8 cellular contexts compared by ENCODE assay signal in genomic region chr7:12570529-12571461, GRCh38. TPM values are rescaled to one million over a fixed set of nuclear protein-coding genes. Genes with fewer than 3 reads are reported as not detected.
DNase-seq lines count a peak whose midpoint lies in the region; ATAC-seq, FAIRE-seq and TF ChIP-seq lines count a peak whose summit lies in the region.

Gene SCIN (plus strand): TSS chr7:12570720. CDS start chr7:12570787, 67 bp downstream.

- CTCF ChIA-PET in PC-3 (lab: Charles Lee) = no interaction called here

- no peak for FAIRE-seq in bronchial epithelial cell (lab: Jason Lieb, UNC)
- no peak for FAIRE-seq in keratinocyte (lab: Jason Lieb, UNC)

- peak within 1 kb of the TSS; percentile 44 for H3K27ac ChIP-seq in PC-3 (ENCODE audit: low read length)
- H3K27ac ChIP-seq in keratinocyte (ENCODE audit: control insufficient read depth, insufficient read depth, low read length) = no peak within 1 kb of the TSS
- no peak within 1 kb of the TSS for H3K27ac ChIP-seq in skin epidermis

- H3K9me1 ChIP-seq in keratinocyte (ENCODE audit: control insufficient read depth, extremely low read depth, insufficient read depth, low read length) = no peaks in the 10 kb centered on the region

- no peaks in the 10 kb centered on the region for H3K27me3 ChIP-seq in PC-3 (ENCODE audit: low read length)
- H3K27me3 ChIP-seq in bronchial epithelial cell (ENCODE audit: control insufficient read depth, insufficient read depth, low read length) = peaks cover 3% of the 10 kb centered on the region
- H3K27me3 ChIP-seq in keratinocyte (ENCODE audit: control insufficient read depth, extremely low read depth, insufficient read depth, low read length) = peaks cover 11% of the 10 kb centered on the region

- H3K79me2 ChIP-seq in PC-3 (ENCODE audit: low read length) (no peaks in the 10 kb centered on the region), keratinocyte (ENCODE audit: control insufficient read depth, insufficient read depth, low read length) (no peaks in the 10 kb centered on the region)

- dilution Hi-C loops in keratinocyte (cut with MboI; ENCODE audit: extremely low pct_ligation_motif_present, low sequenced_read_pairs) = no loop called here

- no peaks in the 10 kb centered on the region for H3F3A ChIP-seq in PC-3 (ENCODE audit: low read length, unreplicated experiment)

- intact Hi-C loops in PC-3 (cut with micrococcal nuclease) = loop anchor here (1.0 to 2.0 kb wide), 2 partner anchors 46 to 49 kb away; no protein-coding TSS in a partner anchor

- no peaks in the 10 kb centered on the region for H4K20me1 ChIP-seq in PC-3 (ENCODE audit: low read length)
- no peaks in the 10 kb centered on the region for H4K20me1 ChIP-seq in keratinocyte (ENCODE audit: control insufficient read depth, extremely low read depth, insufficient read depth, low read length)

- no peaks in the 10 kb centered on the region for H3K9me2 ChIP-seq in PC-3 (replicated peaks; ENCODE audit: low read length)

- TF ChIP-seq CTCF in PC-3 (conservative IDR thresholded peaks at IDR 0.05; ENCODE audit: low read depth, low read length) = no peak
- TF ChIP-seq CTCF in bronchial epithelial cell (IDR thresholded peaks at IDR 0.05; ENCODE audit: insufficient read depth, low read length, severe bottlenecking) = no peak
- TF ChIP-seq CTCF in keratinocyte (optimal IDR thresholded peaks at IDR 0.05 in 1 of 3, IDR thresholded peaks at IDR 0.05 in 1 of 3, conservative IDR thresholded peaks at IDR 0.05 in 1 of 3; ENCODE audit: extremely low read depth in 1 of 3, insufficient read depth in 2 of 3, low read length in 3 of 3) = no peak

- peak within 1 kb of the TSS; percentile 94 for H2AFZ ChIP-seq in PC-3 (ENCODE audit: low read length)
- peak within 1 kb of the TSS; percentile 78 for H2AFZ ChIP-seq in keratinocyte (ENCODE audit: control insufficient read depth, low read length)

- no peaks in the 10 kb centered on the region for H3K9me3 ChIP-seq in PC-3 (ENCODE audit: low read length)
- no peaks in the 10 kb centered on the region for H3K9me3 ChIP-seq in keratinocyte (ENCODE audit: control insufficient read depth, low read depth, low read length)

- H3K9ac ChIP-seq in PC-3 (ENCODE audit: low read length) = peak within 1 kb of the TSS; percentile 32
- no peak within 1 kb of the TSS for H3K9ac ChIP-seq in keratinocyte (ENCODE audit: control insufficient read depth, extremely low read depth, insufficient read depth, low read length)

- peaks cover 37% of the 10 kb centered on the region for H3K4me1 ChIP-seq in PC-3 (ENCODE audit: insufficient read depth, low read length)
- H3K4me1 ChIP-seq in keratinocyte (ENCODE audit: control insufficient read depth, extremely low read depth, insufficient read depth, low read length) = peaks cover 14% of the 10 kb centered on the region

- peak within 1 kb of the TSS; percentile 71 for H3K4me3 ChIP-seq in PC-3 (ENCODE audit: low read length)
- peak within 1 kb of the TSS; percentile 44 for H3K4me3 ChIP-seq in bronchial epithelial cell (ENCODE audit: low read depth, low read length)
- peak within 1 kb of the TSS; percentile 35 to 68 (median 60) for H3K4me3 ChIP-seq in keratinocyte (ENCODE audit: control insufficient read depth in 2 of 3, extremely low read depth in 1 of 3, insufficient read depth in 2 of 3, low read depth in 1 of 3, low read length in 3 of 3)
- peak within 1 kb of the TSS; percentile 10 to 45 (median 21) for H3K4me3 ChIP-seq in skin epidermis

- peak; percentile 32 for ATAC-seq in HG02763 (IDR thresholded peaks at IDR 0.05; ENCODE audit: unreplicated experiment)
- peak; percentile 65 for ATAC-seq in PC-3
- ATAC-seq in HG03025 (IDR thresholded peaks at IDR 0.05; ENCODE audit: low FRiP score, unreplicated experiment) = no peak

- no peaks in the 10 kb centered on the region for H3K36me3 ChIP-seq in PC-3 (ENCODE audit: low read depth, low read length)
- H3K36me3 ChIP-seq in bronchial epithelial cell (ENCODE audit: control insufficient read depth, insufficient read depth, low read length) = no peaks in the 10 kb centered on the region
- no peaks in the 10 kb centered on the region for H3K36me3 ChIP-seq in keratinocyte (ENCODE audit: control insufficient read depth in 2 of 2, extremely low read depth in 1 of 2, insufficient read depth in 2 of 2, low read length in 2 of 2)

- BruUV-seq in PC-3 (replicated peaks; lab: Mats Ljungman, UMichigan) = TSS peak; percentile 34

- POLR2A ChIA-PET in PC-3 (lab: Charles Lee; ENCODE audit: unreplicated experiment) = no interaction called here

- H3K4me2 ChIP-seq in PC-3 (ENCODE audit: low read length) = peak within 1 kb of the TSS; percentile 88
- peak within 1 kb of the TSS; percentile 82 for H3K4me2 ChIP-seq in keratinocyte (ENCODE audit: control insufficient read depth, extremely low read depth, insufficient read depth, low read depth, low read length)

- DNase-seq in Daoy (ENCODE audit: low read depth) (peak; percentile 59), PC-3 (peak; percentile 47), bronchial epithelial cell (ENCODE audit: low read depth) (no peak), keratinocyte (ENCODE audit: low read depth, low spot score) (no peak), RKO (ENCODE audit: low spot score) (no peak)

RNA-seq across cellular contexts. Expression of gene SCIN, which starts in this region (rescaled TPM):
- 0.06 TPM in 2 replicates for total RNA-seq in Daoy (2014; rRNA removed; shearing (Covaris generic))
- total RNA-seq in PC-3 (2014; rRNA removed) (0.91 and 1.6 TPM in 2 replicates), bronchial epithelial cell (0.26 TPM in 2 replicates)
- 0.05 TPM in 1 of 3 replicates, not detected in the others for polyA plus RNA-seq in keratinocyte
- polyA plus RNA-seq in keratinocyte (2011; ENCODE audit: low read depth) = 0.54 TPM
- polyA plus RNA-seq in keratinocyte (2011; cell fraction: cytosol; rRNA removed) = 0.02 and 0.05 TPM in 2 replicates
- 0.03 and 0.05 TPM in 2 replicates for polyA plus RNA-seq in keratinocyte (2011; cell fraction: nucleus; rRNA removed)
- polyA plus RNA-seq in keratinocyte (2012; ENCODE audit: low replicate concordance) = 0.31 TPM in 1 of 2 replicates, not detected in the other
- polyA minus RNA-seq in keratinocyte = not detected in 3 replicates
- polyA minus RNA-seq in keratinocyte (2011; cell fraction: cytosol; rRNA and poly(A)+ RNA removed) = not detected
- 0.31 TPM in 1 of 2 replicates, not detected in the other for polyA minus RNA-seq in keratinocyte (2011; cell fraction: nucleus; rRNA and poly(A)+ RNA removed)

Comparison
In these comparisons a context has a peak if more than half of its experiments do, and no peak if none do; other contexts are left out.
1. Peak in DNase-seq in Daoy; RNA of the gene not detected or under 1 TPM.
2. H3K4me3 ChIP-seq: peak in every context shown above with its lines; median percentile 71 in PC-3; 60 in keratinocyte; 44 in bronchial epithelial cell; 21 in skin epidermis.